Comparison of ENCODE assay signal across 8 cellular contexts in genomic region chr10:14952851-14953451, GRCh38. TPM values are rescaled to one million over a fixed set of nuclear protein-coding genes. Genes with fewer than 3 reads are reported as not detected.
DNase-seq lines count a peak whose midpoint lies in the region; TF ChIP-seq lines count a peak whose summit lies in the region.

No MANE protein-coding gene starts in this region.

- intact Hi-C loops in activated CD4-positive, alpha-beta T cell treated with anti-CD3 and anti-CD28 coated beads, Interleukin-2, amount 10 ng/mL, durations not matched to agents 24 days and 14 days (cut with micrococcal nuclease), result loop anchor here (5.0 to 10.0 kb wide), 6 partner anchors 36 to 766 kb away; partner anchors contain the start of gene NMT2
- intact Hi-C loops in spleen (cut with DNase I; ENCODE audit: low total_unique reads), result loop anchor here (10.0 kb wide), 1 partner anchor 142 kb away; the partner anchor contains the start of gene RPP38

- no peak for DNase-seq in activated CD4-positive, alpha-beta T cell treated with anti-CD3 and anti-CD28 coated beads, Interleukin-2, amount 10 ng/mL, durations not matched to agents 24 days and 14 days
- DNase-seq in activated CD4-positive, alpha-beta T cell treated with anti-CD3 and anti-CD28 coated beads for 4 hours, result no peak
- DNase-seq in hepatocyte (ENCODE audit: low spot score) (peak; percentile 20), spleen (no peak), SHP77 treated with DMSO at 0.1 percent for 48 hours (lab: John Stamatoyannopoulos, UW) (no peak)
- no peak for DNase-seq in activated CD4-positive, alpha-beta T cell treated with anti-CD3 and anti-CD28 coated beads, Interleukin-2, amount 50 U/mL, for 48 hours
- DNase-seq in stimulated activated CD4-positive, alpha-beta T cell treated with anti-CD3 and anti-CD28 coated beads, Interleukin-2, amount 100 ng/mL, for 24 hours, result no peak

- no peak for TF ChIP-seq CTCF in VCaP (conservative IDR thresholded peaks at IDR 0.05)
- no peak for TF ChIP-seq CTCF in hepatocyte (IDR thresholded peaks at IDR 0.05; ENCODE audit: poor library complexity)
- no peak for TF ChIP-seq CTCF in spleen (IDR thresholded peaks at IDR 0.05 in 8 of 11, conservative IDR thresholded peaks at IDR 0.05 in 3 of 11)

- H3K36me3 Mint-ChIP-seq in activated CD4-positive, alpha-beta T cell treated with anti-CD3 and anti-CD28 coated beads, Interleukin-2, amount 10 ng/mL, durations not matched to agents 24 days and 14 days (ENCODE audit: low read depth), result peaks cover 22% of the 10 kb centered on the region

- H3K4me3 Mint-ChIP-seq in activated CD4-positive, alpha-beta T cell treated with anti-CD3 and anti-CD28 coated beads, Interleukin-2, amount 10 ng/mL, durations not matched to agents 24 days and 14 days, result peak overlapping the region; percentile 96

- H3K4me1 Mint-ChIP-seq in activated CD4-positive, alpha-beta T cell treated with anti-CD3 and anti-CD28 coated beads, Interleukin-2, amount 10 ng/mL, durations not matched to agents 24 days and 14 days, result peaks cover 44% of the 10 kb centered on the region

- H3K4me3 ChIP-seq in hepatocyte (peak overlapping the region; percentile 31), spleen (peak overlapping the region; percentile 64 to 93 (median 79))

- H3K27ac Mint-ChIP-seq in activated CD4-positive, alpha-beta T cell treated with anti-CD3 and anti-CD28 coated beads, Interleukin-2, amount 10 ng/mL, durations not matched to agents 24 days and 14 days, result peak overlapping the region; percentile 97

- peak overlapping the region; percentile 85 for H3K4me2 ChIP-seq in hepatocyte

- no peaks in the 10 kb centered on the region for H3K9me3 ChIP-seq in hepatocyte (ENCODE audit: low read depth)
- no peaks in the 10 kb centered on the region for H3K9me3 ChIP-seq in spleen

- H3K27me3 ChIP-seq in hepatocyte (no peaks in the 10 kb centered on the region), spleen (replicated peaks in 1 of 7) (no peaks in the 10 kb centered on the region)

- peaks cover 49% of the 10 kb centered on the region for H3K79me2 ChIP-seq in hepatocyte

- no peaks in the 10 kb centered on the region for H4K20me1 ChIP-seq in hepatocyte (ENCODE audit: insufficient read depth, poor library complexity, severe bottlenecking)

- H3K27ac ChIP-seq in VCaP (peak overlapping the region; percentile 82), hepatocyte (peak overlapping the region; percentile 89), spleen (peak overlapping the region; percentile 90 to 97 (median 92))

- WGBS in hepatocyte (ENCODE audit: low lambda C conversion rate, missing lambda C conversion rate), result 16% methylated on average over 11 of the region's 11 CpGs
- 29 to 36% (median 33%) methylated on average over 11 of the region's 11 CpGs for WGBS in spleen, 5 donors

- no peaks in the 10 kb centered on the region for H3K36me3 ChIP-seq in hepatocyte (replicated peaks; ENCODE audit: insufficient read depth, low read depth)
- peaks cover 0 to 20% (median 10%) of the 10 kb centered on the region in 6 donors for H3K36me3 ChIP-seq in spleen

- peak overlapping the region; percentile 86 for H2AFZ ChIP-seq in hepatocyte

- H3K4me1 ChIP-seq in hepatocyte (ENCODE audit: insufficient read depth), result peaks cover 12% of the 10 kb centered on the region
- peaks cover 15 to 63% (median 47%) of the 10 kb centered on the region in 6 donors for H3K4me1 ChIP-seq in spleen

- TF ChIP-seq POLR2A in spleen (IDR thresholded peaks at IDR 0.05), result no peak

- no peaks in the 10 kb centered on the region for H3K9me2 ChIP-seq in hepatocyte (replicated peaks; ENCODE audit: insufficient read depth)

- H3K27me3 Mint-ChIP-seq in activated CD4-positive, alpha-beta T cell treated with anti-CD3 and anti-CD28 coated beads, Interleukin-2, amount 10 ng/mL, durations not matched to agents 24 days and 14 days, result no peaks in the 10 kb centered on the region

- no peaks in the 10 kb centered on the region for H3K9me3 Mint-ChIP-seq in activated CD4-positive, alpha-beta T cell treated with anti-CD3 and anti-CD28 coated beads, Interleukin-2, amount 10 ng/mL, durations not matched to agents 24 days and 14 days

RNA-seq across cellular contexts. Expression of gene DCLRE1C, which starts 0.9 kb away (rescaled TPM):
- total RNA-seq in activated CD4-positive, alpha-beta T cell treated with anti-CD3 and anti-CD28 coated beads, Interleukin-2, amount 10 ng/mL, durations not matched to agents 24 days and 14 days, result 17.5 and 21.0 TPM in 2 replicates
- total RNA-seq in hepatocyte (7.8 and 11.8 TPM in 2 replicates), spleen (10 to 100 TPM; 23.0 to 35.6 (median 27.3) TPM)
- polyA plus RNA-seq in hepatocyte (7.9 and 8.0 TPM in 2 replicates), spleen (1 to 10 TPM; 6.8 to 9.2 (median 9.2) TPM)

RNA-seq across cellular contexts. Expression of gene MEIG1, which starts 6.2 kb away (rescaled TPM):
- total RNA-seq in activated CD4-positive, alpha-beta T cell treated with anti-CD3 and anti-CD28 coated beads, Interleukin-2, amount 10 ng/mL, durations not matched to agents 24 days and 14 days, result not detected in 2 replicates
- total RNA-seq in hepatocyte (not detected in 2 replicates), spleen (not detected)
- polyA plus RNA-seq in hepatocyte (0.27 and 2.1 TPM in 2 replicates), spleen (under 1 TPM; 0.54 to 0.64 (median 0.57) TPM)
